Comparison of ENCODE assay signal across 9 cellular contexts in genomic region chr3:45972534-45973402, GRCh38. TPM values are rescaled to one million over a fixed set of nuclear protein-coding genes. Genes with fewer than 3 reads are reported as not detected.
A peak's percentile ranks its signal among the peaks of the same experiment; 100 is the strongest.
DNase-seq lines count a peak whose midpoint lies in the region; ATAC-seq and TF ChIP-seq lines count a peak whose summit lies in the region.
"Had no signal": no experiment of that assay in that cellular context is flagged by ENCODE, and none has a peak within 500 bp of the region (broad histone marks: within the 10 kb centered on the region; RNA-seq: fewer than 3 reads in every experiment).

No MANE protein-coding gene starts in this region.

- peaks cover 44% of the 10 kb centered on the region for H3K36me3 Mint-ChIP-seq in HFFc6 (ENCODE audit: low read depth)
- peaks cover 93% of the 10 kb centered on the region for H3K36me3 Mint-ChIP-seq in activated T-helper 2 cell treated with anti-CD3 and anti-CD28 coated beads, Interferon-gamma antibody, Interleukin-2, Interleukin-4, amounts not matched to agents 10 μg/mL and 5 μg/mL and 100 μg/mL, durations not matched to agents 14 hours and 24 hours and 36 hours (ENCODE audit: low read depth)

- H3K4me1 ChIP-seq in lung (ENCODE audit: control insufficient read depth in 2 of 2, insufficient read depth in 2 of 2, low read length in 2 of 2) (peaks cover 0 to 8% of the 10 kb centered on the region in 2 donors), suprapubic skin (peaks cover 14% of the 10 kb centered on the region), HAP-1 (no peaks in the 10 kb centered on the region)

- TF ChIP-seq EP300 in suprapubic skin (IDR thresholded peaks at IDR 0.05): no peak

- H3K4me3 ChIP-seq in lung (no peak overlapping the region), suprapubic skin (no peak overlapping the region), HAP-1 (no peak overlapping the region)

- H3K4me3 Mint-ChIP-seq in HFFc6: peak overlapping the region; percentile 47; the same call in 1 of the 2 replicates
- no peak overlapping the region for H3K4me3 Mint-ChIP-seq in activated T-helper 2 cell treated with anti-CD3 and anti-CD28 coated beads, Interferon-gamma antibody, Interleukin-2, Interleukin-4, amounts not matched to agents 10 μg/mL and 5 μg/mL and 100 μg/mL, durations not matched to agents 14 hours and 24 hours and 36 hours (ENCODE audit: low read depth)

- 70 to 75% methylated on average over 6 of the region's 6 CpGs for WGBS in lung, 2 donors
- 87% methylated on average over 6 of the region's 6 CpGs for WGBS in suprapubic skin

- H3K9me3 ChIP-seq in lung (ENCODE audit: control insufficient read depth in 2 of 2, insufficient read depth in 1 of 2, low read length in 1 of 2) (no peaks in the 10 kb centered on the region), suprapubic skin (no peaks in the 10 kb centered on the region), HAP-1 (no peaks in the 10 kb centered on the region)

- in situ Hi-C loops in HAP-1 (cut with MboI; ENCODE audit: low sequenced_read_pairs): no loop called here

- no peak for TF ChIP-seq POLR2A in suprapubic skin (IDR thresholded peaks at IDR 0.05)

- peak overlapping the region; percentile 70 for H3K27ac Mint-ChIP-seq in HFFc6
- H3K27ac Mint-ChIP-seq in activated T-helper 2 cell treated with anti-CD3 and anti-CD28 coated beads, Interferon-gamma antibody, Interleukin-2, Interleukin-4, amounts not matched to agents 10 μg/mL and 5 μg/mL and 100 μg/mL, durations not matched to agents 14 hours and 24 hours and 36 hours: peak overlapping the region; percentile 78

- intact Hi-C loops in activated T-helper 2 cell treated with anti-CD3 and anti-CD28 coated beads, Interferon-gamma antibody, Interleukin-2, Interleukin-4, amounts not matched to agents 10 μg/mL and 5 μg/mL and 100 μg/mL, durations not matched to agents 14 hours and 24 hours and 36 hours (cut with micrococcal nuclease): loop anchor here (1.0 kb wide), 1 partner anchor 8 kb away; no protein-coding TSS in a partner anchor

- ATAC-seq in lung (ENCODE audit: insufficient read depth, low FRiP score): peak; percentile 82
- ATAC-seq in HG02798 (IDR thresholded peaks at IDR 0.05; ENCODE audit: poor library complexity, unreplicated experiment): no peak

- H3K27ac ChIP-seq in lung (ENCODE audit: low read depth in 1 of 2, low read length in 1 of 2): peak overlapping the region in 1 of 2 donors; percentile 73
- no peak overlapping the region for H3K27ac ChIP-seq in suprapubic skin

- peaks cover 4% of the 10 kb centered on the region for H3K27me3 Mint-ChIP-seq in HFFc6 (ENCODE audit: insufficient read depth)
- no peaks in the 10 kb centered on the region for H3K27me3 Mint-ChIP-seq in activated T-helper 2 cell treated with anti-CD3 and anti-CD28 coated beads, Interferon-gamma antibody, Interleukin-2, Interleukin-4, amounts not matched to agents 10 μg/mL and 5 μg/mL and 100 μg/mL, durations not matched to agents 14 hours and 24 hours and 36 hours (ENCODE audit: low read depth)

- no peak for TF ChIP-seq CTCF in HFFc6 (IDR thresholded peaks at IDR 0.05)
- TF ChIP-seq CTCF in lung (IDR thresholded peaks at IDR 0.05; ENCODE audit: control extremely low read depth, extremely low read depth): no peak
- TF ChIP-seq CTCF in suprapubic skin (IDR thresholded peaks at IDR 0.05): no peak

- H3K27me3 ChIP-seq in lung (ENCODE audit: control insufficient read depth, insufficient read depth) (no peaks in the 10 kb centered on the region), suprapubic skin (no peaks in the 10 kb centered on the region), HAP-1 (ENCODE audit: low read depth) (no peaks in the 10 kb centered on the region)

- DNase-seq in AML-193 (lab: John Stamatoyannopoulos, UW): peak; percentile 99 to 100
- peak; percentile 91 for DNase-seq in HFFc6
- DNase-seq in activated T-helper 2 cell treated with anti-CD3 and anti-CD28 coated beads, Interferon-gamma antibody, Interleukin-2, Interleukin-4, amounts not matched to agents 10 μg/mL and 5 μg/mL and 100 μg/mL, durations not matched to agents 14 hours and 24 hours and 36 hours (ENCODE audit: low spot score): no peak
- peak; percentile 54 for DNase-seq in lung (ENCODE audit: low spot score)
- DNase-seq in NCI-H187 (lab: John Stamatoyannopoulos, UW): no peak
- no peak for DNase-seq in suprapubic skin (ENCODE audit: low spot score in 2 of 2)
- DNase-seq in HAP-1 (ENCODE audit: low spot score in 2 of 2): no peak

- no peaks in the 10 kb centered on the region for H3K9me3 Mint-ChIP-seq in HFFc6
- no peaks in the 10 kb centered on the region for H3K9me3 Mint-ChIP-seq in activated T-helper 2 cell treated with anti-CD3 and anti-CD28 coated beads, Interferon-gamma antibody, Interleukin-2, Interleukin-4, amounts not matched to agents 10 μg/mL and 5 μg/mL and 100 μg/mL, durations not matched to agents 14 hours and 24 hours and 36 hours

- peaks cover 40% of the 10 kb centered on the region for H3K4me1 Mint-ChIP-seq in HFFc6 (ENCODE audit: low read depth)
- peaks cover 77% of the 10 kb centered on the region for H3K4me1 Mint-ChIP-seq in activated T-helper 2 cell treated with anti-CD3 and anti-CD28 coated beads, Interferon-gamma antibody, Interleukin-2, Interleukin-4, amounts not matched to agents 10 μg/mL and 5 μg/mL and 100 μg/mL, durations not matched to agents 14 hours and 24 hours and 36 hours (ENCODE audit: low read depth)

- peaks cover 17 to 34% of the 10 kb centered on the region in 2 donors for H3K36me3 ChIP-seq in lung (ENCODE audit: control insufficient read depth in 2 of 2, insufficient read depth in 2 of 2, low read length in 2 of 2)
- peaks cover 67% of the 10 kb centered on the region for H3K36me3 ChIP-seq in suprapubic skin
- H3K36me3 ChIP-seq in HAP-1 (replicated peaks): peaks cover 54% of the 10 kb centered on the region

RNA-seq across cellular contexts. Expression of gene FYCO1, which starts 22.9 kb away (rescaled TPM):
- 10 to 100 TPM; 20.8 to 30.7 (median 27.2) TPM for total RNA-seq in HFFc6 (2021; fragmentation: NEBNext Ultra II Directional; extraction: Animal tissue kit (Norgen Biotek cat#: 25700))
- 19.6 and 20.2 TPM in 2 replicates for total RNA-seq in activated T-helper 2 cell treated with anti-CD3 and anti-CD28 coated beads, Interferon-gamma antibody, Interleukin-2, Interleukin-4, amounts not matched to agents 10 μg/mL and 5 μg/mL and 100 μg/mL, durations not matched to agents 14 hours and 24 hours and 36 hours
- total RNA-seq in lung: 10 to 100 TPM; 32.7 to 38.7 TPM
- polyA plus RNA-seq in lung: 10 to 100 TPM; 11.3 to 13.7 TPM
- 10 to 100 TPM; 45.3 to 64.5 (median 53.7) TPM for total RNA-seq in suprapubic skin

RNA-seq across cellular contexts. Expression of gene CXCR6, which starts 29.5 kb away (rescaled TPM):
- not detected for total RNA-seq in HFFc6 (2021; fragmentation: NEBNext Ultra II Directional; extraction: Animal tissue kit (Norgen Biotek cat#: 25700))
- total RNA-seq in activated T-helper 2 cell treated with anti-CD3 and anti-CD28 coated beads, Interferon-gamma antibody, Interleukin-2, Interleukin-4, amounts not matched to agents 10 μg/mL and 5 μg/mL and 100 μg/mL, durations not matched to agents 14 hours and 24 hours and 36 hours: 9.3 and 10.7 TPM in 2 replicates
- total RNA-seq in lung (1 to 10 TPM; 1.5 to 2.4 TPM), suprapubic skin (under 1 TPM in 2 of 4 donors, not detected in 2; 0.23 to 0.59 TPM)
- 1 to 10 TPM; 1.0 to 4.3 TPM for polyA plus RNA-seq in lung
- total RNA-seq: H1 had no signal
- polyA plus RNA-seq: H1 had no signal

RNA-seq across cellular contexts. Expression of gene XCR1, which starts 54.5 kb away (rescaled TPM):
- total RNA-seq in HFFc6 (2021; fragmentation: NEBNext Ultra II Directional; extraction: Animal tissue kit (Norgen Biotek cat#: 25700)): not detected
- total RNA-seq in activated T-helper 2 cell treated with anti-CD3 and anti-CD28 coated beads, Interferon-gamma antibody, Interleukin-2, Interleukin-4, amounts not matched to agents 10 μg/mL and 5 μg/mL and 100 μg/mL, durations not matched to agents 14 hours and 24 hours and 36 hours: 0.05 and 0.07 TPM in 2 replicates
- under 1 TPM; 0.18 to 0.43 TPM for total RNA-seq in lung
- 1 to 10 TPM in 1 of 2 donors, under 1 TPM in 1; 0.04 to 1.1 TPM for polyA plus RNA-seq in lung
- total RNA-seq in suprapubic skin: 1 to 10 TPM in 2 of 4 donors, under 1 TPM in 1, not detected in 1; 0.93 to 7.2 (median 1.9) TPM
- total RNA-seq: H1 had no signal

Comparison
In these comparisons a context has a peak if more than half of its experiments do, and no peak if none do; other contexts are left out.
1. DNase-seq: peak in AML-193 (2 of 2), HFFc6 (single experiment) and lung (single experiment); none in activated T-helper 2 cell treated with anti-CD3 and anti-CD28 coated beads, Interferon-gamma antibody, Interleukin-2, Interleukin-4, amounts not matched to agents 10 μg/mL and 5 μg/mL and 100 μg/mL, durations not matched to agents 14 hours and 24 hours and 36 hours (single experiment), NCI-H187 (0 of 2), suprapubic skin (0 of 2) and HAP-1 (0 of 2).